In genomic region chr11:50044647-50045046, GRCh38 we compare ENCODE assay signal across 30 cellular contexts. TPM values are rescaled to one million over a fixed set of nuclear protein-coding genes. Genes with fewer than 3 reads are reported as not detected.
"Had no signal": no experiment of that assay in that cellular context is flagged by ENCODE, and none has a peak within 500 bp of the region (broad histone marks: within the 10 kb centered on the region; RNA-seq: fewer than 3 reads in every experiment).

No MANE protein-coding gene starts in this region.

- H3K4me3 ChIP-seq: stomach, suprapubic skin, testis, thoracic aorta, thyroid gland, tibial artery, tibial nerve, transverse colon, upper lobe of left lung, upper lobe of right lung, uterus, vagina had no signal

- H3K36me3 ChIP-seq: stomach, suprapubic skin, thoracic aorta, thyroid gland, tibial artery, tibial nerve, transverse colon, upper lobe of left lung, upper lobe of right lung, uterus, vagina had no signal

- H3K27me3 ChIP-seq: stomach, suprapubic skin, testis, thyroid gland, tibial artery, tibial nerve, transverse colon, upper lobe of left lung, upper lobe of right lung, uterus, vagina had no signal

- H3K4me1 ChIP-seq: stomach, suprapubic skin, testis, thyroid gland, tibial artery, tibial nerve, transverse colon, upper lobe of left lung, upper lobe of right lung, uterus, vagina had no signal

- H3K9me3 ChIP-seq: suprapubic skin, testis, thoracic aorta, thyroid gland, tibial artery, transverse colon, upper lobe of left lung, upper lobe of right lung, uterus, vagina had no signal

- DNase-seq: stimulated activated CD4-positive, alpha-beta T cell treated with anti-CD3 and anti-CD28 coated beads, Interleukin-2, amount 100 ng/mL, for 48 hours; stimulated activated CD4-positive, alpha-beta T cell treated with anti-CD3 and anti-CD28 coated beads, Interleukin-4, amount 100 ng/mL, for 1 hour; stimulated activated CD4-positive, alpha-beta T cell treated with anti-CD3 and anti-CD28 coated beads, Interleukin-4, amount 100 ng/mL, for 24 hours; stimulated activated CD4-positive, alpha-beta T cell treated with anti-CD3 and anti-CD28 coated beads, Interleukin-4, amount 100 ng/mL, for 4 hours; stimulated activated CD8-positive, alpha-beta memory T cell treated with anti-CD3 and anti-CD28 coated beads, Interleukin-4, amount 100 ng/mL, for 48 hours; stimulated activated naive B cell treated with anti-CD40 and anti-IgM and Interleukin-4, amounts not matched to agents 10 μg/mL and 1 μg/mL and 100 μg/mL, for 72 hours; stimulated activated naive CD4-positive, alpha-beta T cell; stimulated activated naive CD4-positive, alpha-beta T cell treated with Interleukin-2 at 50 U/mL for 16 hours; stimulated activated naive CD8-positive, alpha-beta T cell treated with anti-CD3 and anti-CD28 coated beads, Interleukin-15, amount 100 ng/mL, for 72 hours; stimulated activated naive CD8-positive, alpha-beta T cell treated with anti-CD3 and anti-CD28 coated beads, Interleukin-15, Interleukin-2, amounts not matched to agents 100 U/mL and 50 U/mL, for 24 hours; stomach; substantia nigra; testis; thyroid gland; tibial artery; transverse colon; trophoblast cell; upper lobe of left lung; upper lobe of right lung; uterus had no signal

- ATAC-seq: stimulated activated effector memory CD8-positive, alpha-beta T cell treated with anti-CD3 and anti-CD28 coated beads, Interleukin-12 subunit alpha, Interleukin-12 subunit beta, amount 100 ng/mL, for 72 hours; stimulated activated memory B cell treated with anti-CD40 and anti-IgM and Interleukin-4, amounts not matched to agents 10 μg/mL and 1 μg/mL and 100 μg/mL, for 72 hours; stimulated activated naive B cell treated with anti-CD40 and anti-IgM and Interleukin-4, amounts not matched to agents 10 μg/mL and 1 μg/mL and 100 μg/mL, for 72 hours; stimulated activated naive CD8-positive, alpha-beta T cell treated with anti-CD3 and anti-CD28 coated beads, Interleukin-15, amount 100 ng/mL, for 72 hours; stimulated activated naive CD8-positive, alpha-beta T cell treated with anti-CD3 and anti-CD28 coated beads, Interleukin-15, Interleukin-2, amounts not matched to agents 100 U/mL and 50 U/mL, for 24 hours; upper lobe of right lung had no signal

- H3K27ac ChIP-seq: stomach, suprapubic skin, testis, thoracic aorta, thyroid gland, tibial artery, tibial nerve, transverse colon, upper lobe of left lung, upper lobe of right lung, uterus, vagina had no signal

RNA-seq across cellular contexts. Expression of gene OR4C45, which starts 12.0 kb away (rescaled TPM):
- total RNA-seq: stomach, subcutaneous adipose tissue, suprapubic skin, temporal lobe, testis, thoracic aorta, thyroid gland, tibial nerve, transverse colon, upper lobe of left lung, upper lobe of right lung, ureter, urinary bladder, uterus, vagina had no signal
